Comparison of ENCODE assay signal across 23 cellular contexts in genomic region chr10:57898231-57898630, GRCh38.
A peak's percentile ranks its signal among the peaks of the same experiment; 100 is the strongest.
DNase-seq lines count a peak whose midpoint lies in the region; ATAC-seq and TF ChIP-seq lines count a peak whose summit lies in the region.
"Had no signal": no experiment of that assay in that cellular context is flagged by ENCODE, and none has a peak within 500 bp of the region (broad histone marks: within the 10 kb centered on the region; RNA-seq: fewer than 3 reads in every experiment).

No MANE protein-coding gene starts in this region.

- intact Hi-C loops in Calu3 (cut with micrococcal nuclease; ENCODE audit: unreplicated experiment) (loop anchor here (1.0 to 2.0 kb wide), 2 partner anchors 27 to 33 kb away; no protein-coding TSS in a partner anchor), left ventricle myocardium inferior (cut with micrococcal nuclease) (no loop called here)

- H3K27me3 ChIP-seq in mucosa of stomach (ENCODE audit: control insufficient read depth, insufficient read depth, low read length), result no peaks in the 10 kb centered on the region
- H3K27me3 ChIP-seq in left ventricle myocardium inferior (ENCODE audit: low read depth), result no peaks in the 10 kb centered on the region
- H3K27me3 ChIP-seq: cardiac muscle cell had no signal

- peak overlapping the region; percentile 56 for H3K4me3 Mint-ChIP-seq in Calu3 (ENCODE audit: low read depth, unreplicated experiment)
- H3K4me3 Mint-ChIP-seq: naive thymus-derived CD8-positive, alpha-beta T cell; stimulated activated naive CD8-positive, alpha-beta T cell treated with anti-CD3 and anti-CD28 coated beads, Interleukin-15, Interleukin-2, amounts not matched to agents 100 ng/mL and 50 ng/mL, for 24 hours; T-cell had no signal

- TF ChIP-seq POLR2A in GM18505 (IDR thresholded peaks at IDR 0.05; ENCODE audit: borderline replicate concordance, extremely low read depth, insufficient read depth, insufficient read length), result no peak

- no peaks in the 10 kb centered on the region for H3K9me3 Mint-ChIP-seq in Calu3 (ENCODE audit: low read depth, unreplicated experiment)

- H3K9me3 ChIP-seq in mucosa of stomach (ENCODE audit: control insufficient read depth, low read length) (no peaks in the 10 kb centered on the region), left ventricle myocardium inferior (replicated peaks) (peaks cover 9% of the 10 kb centered on the region)

- H3K4me1 ChIP-seq in mucosa of stomach (ENCODE audit: control insufficient read depth, insufficient read depth, low read length) (peaks cover 14% of the 10 kb centered on the region), left ventricle myocardium inferior (no peaks in the 10 kb centered on the region)

- H3K27ac ChIP-seq in epithelial cell of prostate (no peak overlapping the region), left ventricle myocardium inferior (replicated peaks) (no peak overlapping the region)
- H3K27ac ChIP-seq: C4-2B, cardiac muscle cell had no signal

- no peaks in the 10 kb centered on the region for H3K36me3 ChIP-seq in mucosa of stomach (ENCODE audit: control insufficient read depth, insufficient read depth, low read length)
- no peaks in the 10 kb centered on the region for H3K36me3 ChIP-seq in left ventricle myocardium inferior
- H3K36me3 ChIP-seq: cardiac muscle cell had no signal

- no peaks in the 10 kb centered on the region for H3K27me3 Mint-ChIP-seq in Calu3 (ENCODE audit: unreplicated experiment)
- H3K27me3 Mint-ChIP-seq: stimulated activated naive CD8-positive, alpha-beta T cell treated with anti-CD3 and anti-CD28 coated beads, Interleukin-15, Interleukin-2, amounts not matched to agents 100 ng/mL and 50 ng/mL, for 24 hours; T-cell had no signal

- TF ChIP-seq CTCF in Calu3 (IDR thresholded peaks at IDR 0.05; ENCODE audit: unreplicated experiment) (no peak), left ventricle myocardium inferior (IDR thresholded peaks at IDR 0.05; ENCODE audit: borderline replicate concordance) (no peak)

- H3K9ac ChIP-seq in mucosa of stomach (ENCODE audit: low read length), result peak overlapping the region; percentile 57

- no peak for ATAC-seq in GM18505 (IDR thresholded peaks at IDR 0.05; ENCODE audit: unreplicated experiment)
- ATAC-seq: naive thymus-derived CD8-positive, alpha-beta T cell; T-cell had no signal

- peaks cover 16% of the 10 kb centered on the region for H3K36me3 Mint-ChIP-seq in Calu3 (ENCODE audit: insufficient read depth, unreplicated experiment)
- H3K36me3 Mint-ChIP-seq: naive thymus-derived CD8-positive, alpha-beta T cell; T-cell had no signal

- DNase-seq in Calu3 (peak; percentile 86), NCI-H510A (lab: John Stamatoyannopoulos, UW) (peak; percentile 26), epithelial cell of prostate (ENCODE audit: low read depth, low spot score) (peak; percentile 1), NCI-H226 (no peak), NCI-H128 (lab: John Stamatoyannopoulos, UW; ENCODE audit: unreplicated experiment) (no peak), left ventricle myocardium inferior (no peak)
- DNase-seq: activated CD4-positive, alpha-beta T cell treated with anti-CD3 and anti-CD28 coated beads for 4 hours; activated CD8-positive, alpha-beta memory T cell treated with anti-CD3 and anti-CD28 coated beads, Interleukin-2, amount 50 U/mL, for 4 hours; activated effector memory CD4-positive, alpha-beta T cell treated with anti-CD3 and anti-CD28 coated beads, Interleukin-2, amount 50 U/mL, for 16 hours; glutamatergic neuron; KBM-7; naive thymus-derived CD8-positive, alpha-beta T cell; NCI-H2029; NCI-H69; posterior cingulate gyrus; SHP77; stimulated activated CD4-positive, alpha-beta T cell treated with anti-CD3 and anti-CD28 coated beads, Interleukin-2, amount 100 ng/mL, for 48 hours; T-cell had no signal

- no TSS peak for BruUV-seq in Calu3 (replicated peaks; lab: Mats Ljungman, UMichigan)

- peaks cover 41% of the 10 kb centered on the region for H3K4me1 Mint-ChIP-seq in Calu3 (ENCODE audit: low read depth, unreplicated experiment)
- H3K4me1 Mint-ChIP-seq: naive thymus-derived CD8-positive, alpha-beta T cell; T-cell had no signal

- CTCF ChIA-PET in Calu3 (lab: Charles Lee), result interaction anchor here (0.6 to 0.9 kb wide), 2 partner anchors 9 to 125 kb away, joined by 3 to 4 read pairs; no protein-coding TSS in a partner anchor

- H3K4me3 ChIP-seq in mucosa of stomach (ENCODE audit: low read length), result peak overlapping the region; percentile 41
- no peak overlapping the region for H3K4me3 ChIP-seq in left ventricle myocardium inferior
- H3K4me3 ChIP-seq: cardiac muscle cell had no signal

- peak overlapping the region; percentile 59 for H3K27ac Mint-ChIP-seq in Calu3 (ENCODE audit: unreplicated experiment)
- H3K27ac Mint-ChIP-seq: naive thymus-derived CD8-positive, alpha-beta T cell; stimulated activated naive CD8-positive, alpha-beta T cell treated with anti-CD3 and anti-CD28 coated beads, Interleukin-15, Interleukin-2, amounts not matched to agents 100 ng/mL and 50 ng/mL, for 24 hours; T-cell had no signal

Comparison
In these comparisons a context has a peak if more than half of its experiments do, and no peak if none do; other contexts are left out.
1. DNase-seq: peak in Calu3 (single experiment), NCI-H510A (single experiment) and epithelial cell of prostate (single experiment); none in NCI-H226 (single experiment), NCI-H128 (single experiment) and left ventricle myocardium inferior (single experiment).